Comparison of ENCODE assay signal across 7 cellular contexts in genomic region chr12:31744363-31744762, GRCh38. TPM values are rescaled to one million over a fixed set of nuclear protein-coding genes. Genes with fewer than 3 reads are reported as not detected.
DNase-seq lines count a peak whose midpoint lies in the region; ATAC-seq and TF ChIP-seq lines count a peak whose summit lies in the region.
"Not testable (repeated sequence)": the region's sequence is repeated elsewhere in the genome, so short reads cannot be mapped to it uniquely, and the experiment has no call there.

No MANE protein-coding gene starts in this region.

- H3K27me3 Mint-ChIP-seq in Calu3 (ENCODE audit: unreplicated experiment); naive thymus-derived CD4-positive, alpha-beta T cell; stimulated activated naive B cell treated with anti-CD40 and anti-IgM and Interleukin-4, amounts not matched to agents 10 μg/mL and 1 μg/mL and 100 μg/mL, for 72 hours: not testable (repeated sequence)

- peak; percentile 32 for ATAC-seq in left colon
- ATAC-seq in naive thymus-derived CD4-positive, alpha-beta T cell; stimulated activated naive B cell treated with anti-CD40 and anti-IgM and Interleukin-4, amounts not matched to agents 10 μg/mL and 1 μg/mL and 100 μg/mL, for 72 hours (replicated peaks): not testable (repeated sequence)

- peaks cover 39% of the 10 kb centered on the region for H3K36me3 Mint-ChIP-seq in Calu3 (ENCODE audit: insufficient read depth, unreplicated experiment)
- H3K36me3 Mint-ChIP-seq in naive thymus-derived CD4-positive, alpha-beta T cell: peaks cover 0 to 11% (median 4%) of the 10 kb centered on the region in 5 donors
- H3K36me3 Mint-ChIP-seq in stimulated activated naive B cell treated with anti-CD40 and anti-IgM and Interleukin-4, amounts not matched to agents 10 μg/mL and 1 μg/mL and 100 μg/mL, for 72 hours: not testable (repeated sequence)

- H3K4me3 Mint-ChIP-seq in Calu3 (ENCODE audit: low read depth, unreplicated experiment): peak overlapping the region; percentile 15
- peak overlapping the region in 4 of 10 donors; percentile 7 to 36 (median 26) for H3K4me3 Mint-ChIP-seq in naive thymus-derived CD4-positive, alpha-beta T cell
- not testable (repeated sequence) for H3K4me3 Mint-ChIP-seq in stimulated activated naive B cell treated with anti-CD40 and anti-IgM and Interleukin-4, amounts not matched to agents 10 μg/mL and 1 μg/mL and 100 μg/mL, for 72 hours

- not testable (repeated sequence) for H3K9me3 Mint-ChIP-seq in Calu3 (ENCODE audit: low read depth, unreplicated experiment); naive thymus-derived CD4-positive, alpha-beta T cell; stimulated activated naive B cell treated with anti-CD40 and anti-IgM and Interleukin-4, amounts not matched to agents 10 μg/mL and 1 μg/mL and 100 μg/mL, for 72 hours

- H3K9me3 ChIP-seq in duodenal mucosa (ENCODE audit: control insufficient read depth in 1 of 2, low read length in 2 of 2); naive thymus-derived CD4-positive, alpha-beta T cell (ENCODE audit: control insufficient read depth in 2 of 3, low read length in 3 of 3): not testable (repeated sequence)

- BruUV-seq in Calu3 (replicated peaks; lab: Mats Ljungman, UMichigan): not testable (repeated sequence)

- peak overlapping the region; percentile 53 for H3K27ac ChIP-seq in duodenal mucosa (ENCODE audit: low read depth, low read length)
- not testable (repeated sequence) for H3K27ac ChIP-seq in naive thymus-derived CD4-positive, alpha-beta T cell (ENCODE audit: low read depth, low read length)

- CTCF ChIA-PET in Calu3 (lab: Charles Lee): interaction anchor here (0.6 to 1.6 kb wide), 4 partner anchors 8 to 29 kb away, joined by 3 to 9 read pairs (median 6); partner anchors contain the start of gene AMN1
- CTCF ChIA-PET in naive thymus-derived CD4-positive, alpha-beta T cell (lab: Charles Lee): interaction anchor here (1.0 kb wide), 1 partner anchor 75 kb away, joined by 5 read pairs; no protein-coding TSS in a partner anchor

- peaks cover 13 to 17% of the 10 kb centered on the region in 2 donors for H3K4me1 ChIP-seq in duodenal mucosa (ENCODE audit: control insufficient read depth in 1 of 2, insufficient read depth in 2 of 2, low read length in 2 of 2)
- peaks cover 23 to 27% of the 10 kb centered on the region in 2 donors for H3K4me1 ChIP-seq in naive thymus-derived CD4-positive, alpha-beta T cell (ENCODE audit: control insufficient read depth in 2 of 2, insufficient read depth in 2 of 2, low read length in 2 of 2)

- peaks cover 56% of the 10 kb centered on the region for H3K4me1 Mint-ChIP-seq in Calu3 (ENCODE audit: low read depth, unreplicated experiment)
- H3K4me1 Mint-ChIP-seq in naive thymus-derived CD4-positive, alpha-beta T cell: peaks cover 37 to 84% (median 72%) of the 10 kb centered on the region in 7 donors
- peaks cover 38 to 78% of the 10 kb centered on the region in 2 donors for H3K4me1 Mint-ChIP-seq in stimulated activated naive B cell treated with anti-CD40 and anti-IgM and Interleukin-4, amounts not matched to agents 10 μg/mL and 1 μg/mL and 100 μg/mL, for 72 hours

- peak overlapping the region; percentile 91 for H3K27ac Mint-ChIP-seq in Calu3 (ENCODE audit: unreplicated experiment)
- peak overlapping the region in 5 of 9 donors; percentile 17 to 87 (median 44) for H3K27ac Mint-ChIP-seq in naive thymus-derived CD4-positive, alpha-beta T cell
- H3K27ac Mint-ChIP-seq in stimulated activated naive B cell treated with anti-CD40 and anti-IgM and Interleukin-4, amounts not matched to agents 10 μg/mL and 1 μg/mL and 100 μg/mL, for 72 hours: peak overlapping the region; percentile 38

- POLR2A ChIA-PET in naive thymus-derived CD4-positive, alpha-beta T cell (lab: Charles Lee): interaction anchor here (1.1 to 1.2 kb wide), 2 partner anchors 12 to 13 kb away, joined by 3 read pairs; no protein-coding TSS in a partner anchor

- not testable (repeated sequence) for H3K9ac ChIP-seq in duodenal mucosa (ENCODE audit: low read depth in 1 of 2, low read length in 2 of 2)

- H3K4me3 ChIP-seq in duodenal mucosa (ENCODE audit: low read depth in 1 of 2, low read length in 2 of 2); naive thymus-derived CD4-positive, alpha-beta T cell (ENCODE audit: low read length): not testable (repeated sequence)

- intact Hi-C loops in Calu3 (cut with micrococcal nuclease; ENCODE audit: unreplicated experiment); left colon (cut with DNase I, micrococcal nuclease): not testable (repeated sequence)
- intact Hi-C loops in naive thymus-derived CD4-positive, alpha-beta T cell (cut with micrococcal nuclease): loop anchor here in 1 of 2 donors (5.0 kb wide), 1 partner anchor 422 kb away; no protein-coding TSS in a partner anchor

- TF ChIP-seq CTCF in Calu3 (IDR thresholded peaks at IDR 0.05; ENCODE audit: unreplicated experiment): not testable (repeated sequence)

- not testable (repeated sequence) for H3K27me3 ChIP-seq in duodenal mucosa (ENCODE audit: control insufficient read depth in 1 of 2, insufficient read depth in 2 of 2, low read length in 2 of 2); naive thymus-derived CD4-positive, alpha-beta T cell (ENCODE audit: control insufficient read depth in 2 of 2, insufficient read depth in 2 of 2, low read length in 2 of 2)

- DNase-seq in Calu3: peak; percentile 66
- peak; percentile 74 for DNase-seq in LoVo (ENCODE audit: low spot score)
- DNase-seq in SW480 (ENCODE audit: low spot score): peak; percentile 76
- peak; percentile 50 to 77 for DNase-seq in left colon
- not testable (repeated sequence) for DNase-seq in naive thymus-derived CD4-positive, alpha-beta T cell; stimulated activated naive B cell treated with anti-CD40 and anti-IgM and Interleukin-4, amounts not matched to agents 10 μg/mL and 1 μg/mL and 100 μg/mL, for 72 hours

- not testable (repeated sequence) for H3K36me3 ChIP-seq in duodenal mucosa (ENCODE audit: control insufficient read depth in 1 of 2, insufficient read depth in 2 of 2, low read length in 2 of 2); naive thymus-derived CD4-positive, alpha-beta T cell (ENCODE audit: control insufficient read depth in 2 of 3, insufficient read depth in 3 of 3, low read length in 3 of 3)

RNA-seq across cellular contexts. Expression of gene AMN1, which starts 15.5 kb away (rescaled TPM):
- 10.2 and 13.5 TPM in 2 replicates for total RNA-seq in Calu3 (2022)
- 1 to 10 TPM; 3.0 to 6.8 TPM for total RNA-seq in left colon
- 10 to 100 TPM in 2 of 5 experiments, 1 to 10 TPM in 3; 4.1 to 22.9 (median 8.1) TPM for total RNA-seq in naive thymus-derived CD4-positive, alpha-beta T cell
- 10 to 100 TPM; 15.7 to 17.8 TPM for polyA plus RNA-seq in naive thymus-derived CD4-positive, alpha-beta T cell

Comparison
In these comparisons a context has a peak if more than half of its experiments do, and no peak if none do; other contexts are left out.
1. H3K27ac Mint-ChIP-seq: peak in every context shown above with its lines; median percentile 91 in Calu3; 44 in naive thymus-derived CD4-positive, alpha-beta T cell; 38 in stimulated activated naive B cell treated with anti-CD40 and anti-IgM and Interleukin-4, amounts not matched to agents 10 μg/mL and 1 μg/mL and 100 μg/mL, for 72 hours.